Comparison of ENCODE assay signal across 18 cellular contexts in genomic region chr11:130554241-130555055, GRCh38.
"Had no signal": no experiment of that assay in that cellular context is flagged by ENCODE, and none has a peak within 500 bp of the region (broad histone marks: within the 10 kb centered on the region; RNA-seq: fewer than 3 reads in every experiment).

No MANE protein-coding gene starts in this region.

- H3K9me3 Mint-ChIP-seq: activated CD4-positive, alpha-beta T cell treated with anti-CD3 and anti-CD28 coated beads, Interleukin-2, amount 10 ng/mL, durations not matched to agents 24 days and 14 days; activated naive CD8-positive, alpha-beta T cell treated with anti-CD3 and anti-CD28 coated beads, Interleukin-2, amount 10 ng/mL, durations not matched to agents 7 days and 5 days; endodermal cell had no signal

- H3K27me3 ChIP-seq: esophagus squamous epithelium, gastrocnemius medialis, heart left ventricle, tibial artery had no signal

- H3K9me3 ChIP-seq: esophagus squamous epithelium, gastrocnemius medialis, heart left ventricle, tibial artery had no signal

- H3K36me3 ChIP-seq: esophagus squamous epithelium, gastrocnemius medialis, heart left ventricle, tibial artery had no signal

- H3K27ac Mint-ChIP-seq: activated CD4-positive, alpha-beta T cell treated with anti-CD3 and anti-CD28 coated beads, Interleukin-2, amount 10 ng/mL, durations not matched to agents 24 days and 14 days; activated CD8-positive, alpha-beta T cell treated with anti-CD3 and anti-CD28 coated beads, Interleukin-2, amount 10 ng/mL, durations not matched to agents 7 days and 5 days; activated naive CD8-positive, alpha-beta T cell treated with anti-CD3 and anti-CD28 coated beads, Interleukin-2, amount 10 ng/mL, durations not matched to agents 7 days and 5 days; endodermal cell; naive B cell had no signal

- H3K27ac ChIP-seq: gastrocnemius medialis, heart left ventricle, parathyroid adenoma, tibial artery had no signal

- H2AFZ ChIP-seq: parathyroid adenoma had no signal

- ATAC-seq: activated CD8-positive, alpha-beta T cell treated with anti-CD3 and anti-CD28 coated beads, Interleukin-2, amount 10 ng/mL, durations not matched to agents 7 days and 5 days had no signal

- FAIRE-seq: TTC549 had no signal

- H3K36me3 Mint-ChIP-seq: activated naive CD8-positive, alpha-beta T cell treated with anti-CD3 and anti-CD28 coated beads, Interleukin-2, amount 10 ng/mL, durations not matched to agents 7 days and 5 days; naive B cell had no signal

- H3K4me3 ChIP-seq: esophagus squamous epithelium, gastrocnemius medialis, heart left ventricle, tibial artery had no signal

- H3K4me3 Mint-ChIP-seq: activated CD4-positive, alpha-beta T cell treated with anti-CD3 and anti-CD28 coated beads, Interleukin-2, amount 10 ng/mL, durations not matched to agents 24 days and 14 days; activated CD8-positive, alpha-beta T cell treated with anti-CD3 and anti-CD28 coated beads, Interleukin-2, amount 10 ng/mL, durations not matched to agents 7 days and 5 days; activated naive CD8-positive, alpha-beta T cell treated with anti-CD3 and anti-CD28 coated beads, Interleukin-2, amount 10 ng/mL, durations not matched to agents 7 days and 5 days; endodermal cell; naive B cell had no signal

- H3K4me1 Mint-ChIP-seq: activated CD4-positive, alpha-beta T cell treated with anti-CD3 and anti-CD28 coated beads, Interleukin-2, amount 10 ng/mL, durations not matched to agents 24 days and 14 days; activated naive CD8-positive, alpha-beta T cell treated with anti-CD3 and anti-CD28 coated beads, Interleukin-2, amount 10 ng/mL, durations not matched to agents 7 days and 5 days; naive B cell had no signal

- H3K4me1 ChIP-seq: esophagus squamous epithelium, parathyroid adenoma had no signal

- DNase-seq: activated CD4-positive, alpha-beta T cell treated with anti-CD3 and anti-CD28 coated beads, Interleukin-2, amount 10 ng/mL, durations not matched to agents 24 days and 14 days; activated CD4-positive, CD25-positive, alpha-beta regulatory T cell; activated CD8-positive, alpha-beta memory T cell treated with anti-CD3 and anti-CD28 coated beads, Interleukin-2, amount 50 U/mL, for 4 hours; activated CD8-positive, alpha-beta T cell treated with anti-CD3 and anti-CD28 coated beads, Interleukin-2, amount 10 ng/mL, durations not matched to agents 7 days and 5 days; activated naive CD4-positive, alpha-beta T cell; activated naive CD8-positive, alpha-beta T cell treated with anti-CD3 and anti-CD28 coated beads, Interleukin-2, amount 10 ng/mL, durations not matched to agents 7 days and 5 days; activated T-cell treated with anti-CD3 and anti-CD28 coated beads, Interleukin-2, amount 50 U/mL, for 48 hours; anterior cingulate cortex; endodermal cell; esophagus squamous epithelium; gastrocnemius medialis; heart left ventricle; naive B cell; stimulated activated CD4-positive, alpha-beta T cell treated with anti-CD3 and anti-CD28 coated beads, Interleukin-1b, Interleukin-23, amount 100 ng/mL, for 48 hours; T-helper 2 cell; tibial artery had no signal

- H3K9ac ChIP-seq: parathyroid adenoma had no signal
